Comparison of ENCODE assay signal across 8 cellular contexts in genomic region chr11:119728226-119728626, GRCh38. TPM values are rescaled to one million over a fixed set of nuclear protein-coding genes. Genes with fewer than 3 reads are reported as not detected.
A peak's percentile ranks its signal among the peaks of the same experiment; 100 is the strongest.
DNase-seq lines count a peak whose midpoint lies in the region; ATAC-seq, FAIRE-seq and TF ChIP-seq lines count a peak whose summit lies in the region.

No MANE protein-coding gene starts in this region.

- CTCF ChIA-PET in A549 (lab: Yijun Ruan, JAX), result interaction anchor here (0.6 to 2.4 kb wide), 11 partner anchors 9 to 384 kb away, joined by 3 to 20 read pairs (median 4); no protein-coding TSS in a partner anchor
- CTCF ChIA-PET in activated CD4-positive, alpha-beta T cell treated with anti-CD3 and anti-CD28 coated beads, Interleukin-2, amount 10 ng/mL, durations not matched to agents 7 days and 5 days (lab: Charles Lee), result interaction anchor here (1.5 to 1.8 kb wide), 2 partner anchors 11 to 37 kb away, joined by 5 to 8 read pairs; no protein-coding TSS in a partner anchor

- H3K4me3 ChIP-seq in A549 (peak overlapping the region; percentile 81), GM12865 (ENCODE audit: low read depth, low read length) (peak overlapping the region; percentile 76), skeletal muscle tissue (ENCODE audit: low read length in 3 of 3) (peak overlapping the region; percentile 75 to 83 (median 76)), Karpas-422 (ENCODE audit: low read length) (no peak overlapping the region)

- peak overlapping the region; percentile 89 to 93 for H3K27ac ChIP-seq in A549
- no peak overlapping the region for H3K27ac ChIP-seq in skeletal muscle tissue (ENCODE audit: low read depth, low read length)
- H3K27ac ChIP-seq in Karpas-422 (ENCODE audit: low read length), result no peak overlapping the region

- peak overlapping the region; percentile 66 for H3K4me3 Mint-ChIP-seq in activated CD4-positive, alpha-beta T cell treated with anti-CD3 and anti-CD28 coated beads, Interleukin-2, amount 10 ng/mL, durations not matched to agents 7 days and 5 days
- peak overlapping the region; percentile 91 for H3K4me3 Mint-ChIP-seq in glutamatergic neuron (ENCODE audit: unreplicated experiment)

- H3K4me2 ChIP-seq in A549 (peak overlapping the region; percentile 99), Karpas-422 (ENCODE audit: low read depth, low read length, poor library complexity, severe bottlenecking) (no peak overlapping the region)

- peak; percentile 1 to 7; a peak in 4 of 6 replicates for ATAC-seq in A549
- no peak for ATAC-seq in HG02759 (IDR thresholded peaks at IDR 0.05; ENCODE audit: unreplicated experiment)

- no peak overlapping the region for H2AFZ ChIP-seq in Karpas-422 (ENCODE audit: low read length)

- POLR2A ChIA-PET in A549 (lab: Yijun Ruan, JAX), result no interaction called here
- POLR2A ChIA-PET in activated CD4-positive, alpha-beta T cell treated with anti-CD3 and anti-CD28 coated beads, Interleukin-2, amount 10 ng/mL, durations not matched to agents 7 days and 5 days (lab: Charles Lee), result no interaction called here

- TF ChIP-seq CTCF in A549 (IDR thresholded peaks at IDR 0.05) (no peak), GM12865 (IDR thresholded peaks at IDR 0.05; ENCODE audit: insufficient read depth, low read depth, low read length, missing control alignments) (no peak), glutamatergic neuron (IDR thresholded peaks at IDR 0.05; ENCODE audit: partially characterized antibody, unreplicated experiment) (no peak)

- no peak for TF ChIP-seq EP300 in A549 (IDR thresholded peaks at IDR 0.05)

- H3K4me1 ChIP-seq in A549, result peaks cover 6% of the 10 kb centered on the region; the same call in 1 of the 3 replicates
- peaks cover 16 to 29% (median 18%) of the 10 kb centered on the region in 3 donors for H3K4me1 ChIP-seq in skeletal muscle tissue (ENCODE audit: control insufficient read depth in 3 of 3, insufficient read depth in 3 of 3, low read length in 3 of 3)
- H3K4me1 ChIP-seq in Karpas-422 (ENCODE audit: low read length), result peaks cover 10% of the 10 kb centered on the region

- H3K27me3 ChIP-seq in skeletal muscle tissue (ENCODE audit: control insufficient read depth in 3 of 3, insufficient read depth in 3 of 3, low read length in 3 of 3), result peaks cover 4 to 17% (median 15%) of the 10 kb centered on the region in 3 donors
- H3K27me3 ChIP-seq in Karpas-422 (ENCODE audit: low read length), result no peaks in the 10 kb centered on the region

- no peaks in the 10 kb centered on the region for H3K9me3 Mint-ChIP-seq in activated CD4-positive, alpha-beta T cell treated with anti-CD3 and anti-CD28 coated beads, Interleukin-2, amount 10 ng/mL, durations not matched to agents 7 days and 5 days
- H3K9me3 Mint-ChIP-seq in glutamatergic neuron (ENCODE audit: unreplicated experiment), result peaks cover 9% of the 10 kb centered on the region

- no peak for TF ChIP-seq RAD21 in A549 (conservative IDR thresholded peaks at IDR 0.05 in 1 of 2, IDR thresholded peaks at IDR 0.05 in 1 of 2)

- H3K9ac ChIP-seq in skeletal muscle tissue (ENCODE audit: low read depth in 1 of 3, low read length in 3 of 3), result peak overlapping the region; percentile 51 to 70 (median 51)
- no peak overlapping the region for H3K9ac ChIP-seq in Karpas-422 (ENCODE audit: low read length)

- H3K9me3 ChIP-seq in A549 (no peaks in the 10 kb centered on the region), skeletal muscle tissue (ENCODE audit: control insufficient read depth in 3 of 3, low read length in 3 of 3) (no peaks in the 10 kb centered on the region), Karpas-422 (ENCODE audit: low read length) (no peaks in the 10 kb centered on the region)

- WGBS in A549 (ENCODE audit: missing lambda C conversion rate), result 4% methylated on average over 10 of the region's 30 CpGs

- no peaks in the 10 kb centered on the region for H3K9me2 ChIP-seq in Karpas-422 (replicated peaks; ENCODE audit: insufficient read depth, low read length)

- peaks cover 9% of the 10 kb centered on the region for H3K4me1 Mint-ChIP-seq in activated CD4-positive, alpha-beta T cell treated with anti-CD3 and anti-CD28 coated beads, Interleukin-2, amount 10 ng/mL, durations not matched to agents 7 days and 5 days
- peaks cover 22% of the 10 kb centered on the region for H3K4me1 Mint-ChIP-seq in glutamatergic neuron (ENCODE audit: low read depth, unreplicated experiment)

- TF ChIP-seq POLR2A in A549 (IDR thresholded peaks at IDR 0.05; ENCODE audit: low read length), result no peak

- peaks cover 47% of the 10 kb centered on the region for H3K27me3 Mint-ChIP-seq in activated CD4-positive, alpha-beta T cell treated with anti-CD3 and anti-CD28 coated beads, Interleukin-2, amount 10 ng/mL, durations not matched to agents 7 days and 5 days
- peaks cover 13% of the 10 kb centered on the region for H3K27me3 Mint-ChIP-seq in glutamatergic neuron (ENCODE audit: unreplicated experiment)

- no peaks in the 10 kb centered on the region for H3K36me3 Mint-ChIP-seq in activated CD4-positive, alpha-beta T cell treated with anti-CD3 and anti-CD28 coated beads, Interleukin-2, amount 10 ng/mL, durations not matched to agents 7 days and 5 days (ENCODE audit: low read depth)
- peaks cover under 1% of the 10 kb centered on the region for H3K36me3 Mint-ChIP-seq in glutamatergic neuron (ENCODE audit: unreplicated experiment)

- no peak overlapping the region for H3K27ac Mint-ChIP-seq in activated CD4-positive, alpha-beta T cell treated with anti-CD3 and anti-CD28 coated beads, Interleukin-2, amount 10 ng/mL, durations not matched to agents 7 days and 5 days
- H3K27ac Mint-ChIP-seq in glutamatergic neuron (ENCODE audit: unreplicated experiment), result peak overlapping the region; percentile 85

- H4K20me1 ChIP-seq in Karpas-422 (ENCODE audit: insufficient read depth, low read depth, low read length), result no peaks in the 10 kb centered on the region

- DNase-seq in A549 (ENCODE audit: low read depth in 1 of 2, low spot score in 1 of 2) (peak in 1 of 2 experiments; percentile 37), GM12865 (ENCODE audit: low read depth) (no peak), glutamatergic neuron (no peak), Karpas-422 (no peak), pons (ENCODE audit: low spot score) (no peak)
- no peak for DNase-seq in activated CD4-positive, alpha-beta T cell treated with anti-CD3 and anti-CD28 coated beads, Interleukin-2, amount 10 ng/mL, durations not matched to agents 7 days and 5 days

- no peak for FAIRE-seq in A549 (lab: Jason Lieb, UNC)

- no peaks in the 10 kb centered on the region for H3K36me3 ChIP-seq in skeletal muscle tissue (ENCODE audit: control insufficient read depth in 3 of 3, insufficient read depth in 3 of 3, low read length in 3 of 3)
- no peaks in the 10 kb centered on the region for H3K36me3 ChIP-seq in Karpas-422 (ENCODE audit: insufficient read depth, low read length)

- H3K79me2 ChIP-seq in Karpas-422 (ENCODE audit: low read length), result no peaks in the 10 kb centered on the region

TF ChIP-seq in A549, 52 proteins besides CTCF, POLR2A, EP300 and RAD21:
- TF ChIP-seq JUN (IDR thresholded peaks at IDR 0.05) (no peak), TFCP2L1 (CRISPR knock-in tag; IDR thresholded peaks at IDR 0.05) (no peak), RARB (CRISPR knock-in tag; IDR thresholded peaks at IDR 0.05) (no peak), NR3C1 (IDR thresholded peaks at IDR 0.05) (no peak), CHD2 (IDR thresholded peaks at IDR 0.05; ENCODE audit: low read length, partially characterized antibody) (no peak), CEBPB (IDR thresholded peaks at IDR 0.05) (no peak), FOSL2 (IDR thresholded peaks at IDR 0.05) (no peak), FOSL2 (CRISPR knock-in tag; IDR thresholded peaks at IDR 0.05) (no peak), ESRRA (IDR thresholded peaks at IDR 0.05; ENCODE audit: borderline replicate concordance, low read length) (no peak), PHF8 (IDR thresholded peaks at IDR 0.05; ENCODE audit: borderline replicate concordance, low read depth) (no peak), MAX (IDR thresholded peaks at IDR 0.05) (no peak), HEYL (CRISPR knock-in tag; IDR thresholded peaks at IDR 0.05) (no peak), MAFK (IDR thresholded peaks at IDR 0.05; ENCODE audit: partially characterized antibody) (no peak)
- TF ChIP-seq, protein P1, sequence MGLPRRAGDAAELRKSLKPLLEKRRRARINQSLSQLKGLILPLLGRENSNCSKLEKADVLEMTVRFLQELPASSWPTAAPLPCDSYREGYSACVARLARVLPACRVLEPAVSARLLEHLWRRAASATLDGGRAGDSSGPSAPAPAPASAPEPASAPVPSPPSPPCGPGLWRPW (IDR thresholded peaks at IDR 0.05), result no peak

RNA-seq across cellular contexts. Expression of gene NECTIN1, which starts 0.8 kb away (rescaled TPM):
- polyA plus RNA-seq in A549 (2011; rRNA removed) (2.2 and 4.6 TPM in 2 replicates), A549 (2017; fragmentation: RNase III; extraction: RNeasy Plus Mini Kit Qiagen cat#74134 plus additional on column Dnase treatment) (5.4 to 5.5 TPM (median 5.4 TPM) in 3 replicates)
- 5.1 and 7.0 TPM in 2 replicates for polyA plus RNA-seq in A549 (2012; cell fraction: cytosol; rRNA removed)
- 7.2 and 9.3 TPM in 2 replicates for polyA plus RNA-seq in A549 (2012; cell fraction: nucleus; rRNA removed)
- polyA minus RNA-seq in A549 (2011; rRNA and poly(A)+ RNA removed), result 12.9 and 16.0 TPM in 2 replicates
- total RNA-seq in activated CD4-positive, alpha-beta T cell treated with anti-CD3 and anti-CD28 coated beads, Interleukin-2, amount 10 ng/mL, durations not matched to agents 7 days and 5 days, result under 1 TPM; 0.21 to 0.30 TPM
- total RNA-seq in glutamatergic neuron (ENCODE audit: unreplicated experiment) (26.0 TPM), skeletal muscle tissue (4.2 TPM)
- 0.04 TPM in 1 of 2 replicates, not detected in the other for total RNA-seq in Karpas-422 (2014; rRNA removed; shearing (Covaris generic); ENCODE audit: low replicate concordance)

Comparison
In these comparisons a context has a peak if more than half of its experiments do, and no peak if none do; other contexts are left out.
1. H3K27ac ChIP-seq: peak in A549 (2 of 2); none in skeletal muscle tissue (single experiment) and Karpas-422 (single experiment).